ENCODE assay signal across 1 cellular context in genomic region chr19:2524361-2524839, GRCh38.
TF ChIP-seq lines count a peak whose summit lies in the region.

No MANE protein-coding gene starts in this region.

TF ChIP-seq in HepG2, 621 proteins besides CTCF, POLR2A, EP300 and RAD21 (continued from another document):
- no peak for TF ChIP-seq SNAPC4 (CRISPR knock-in tag; IDR thresholded peaks at IDR 0.05)
- peak; percentile 69 for TF ChIP-seq SKIL (CRISPR knock-in tag; IDR thresholded peaks at IDR 0.05; ENCODE audit: borderline replicate concordance)
- no peak for TF ChIP-seq ZNF44 (CRISPR knock-in tag; IDR thresholded peaks at IDR 0.05)
- TF ChIP-seq TFDP2 (CRISPR knock-in tag; IDR thresholded peaks at IDR 0.05): no peak
